Comparison of ENCODE assay signal across 20 cellular contexts in genomic region chr14:63006515-63006914, GRCh38. TPM values are rescaled to one million over a fixed set of nuclear protein-coding genes. Genes with fewer than 3 reads are reported as not detected.
"Had no signal": no experiment of that assay in that cellular context is flagged by ENCODE, and none has a peak within 500 bp of the region (broad histone marks: within the 10 kb centered on the region; RNA-seq: fewer than 3 reads in every experiment).

No MANE protein-coding gene starts in this region.

- H3K27me3 ChIP-seq: sigmoid colon, spleen, upper lobe of left lung had no signal

- H3K4me1 ChIP-seq: parathyroid adenoma, sigmoid colon, spleen, upper lobe of left lung had no signal

- H3K4me3 ChIP-seq: sigmoid colon, spleen, upper lobe of left lung had no signal

- H3K27ac ChIP-seq: parathyroid adenoma, sigmoid colon, spleen, upper lobe of left lung, WERI-Rb-1 had no signal

- H3K9me3 ChIP-seq: sigmoid colon, spleen, upper lobe of left lung had no signal

- H3K36me3 ChIP-seq: sigmoid colon, spleen, upper lobe of left lung, WERI-Rb-1 had no signal

- DNase-seq: activated CD4-positive, alpha-beta T cell treated with anti-CD3 and anti-CD28 coated beads for 4 hours; activated CD8-positive, alpha-beta memory T cell treated with anti-CD3 and anti-CD28 coated beads, Interleukin-2, amount 50 U/mL, for 48 hours; activated CD8-positive, alpha-beta T cell treated with anti-CD3 and anti-CD28 coated beads, Interleukin-2, amount 10 ng/mL, durations not matched to agents 7 days and 5 days; activated naive CD4-positive, alpha-beta T cell; aorta; cerebellar nuclear complex; effector CD8-positive, alpha-beta T cell; foreskin fibroblast; left ventricle myocardium superior; mesenchymal stem cell; naive thymus-derived CD8-positive, alpha-beta T cell; sigmoid colon; spleen; stimulated activated naive CD8-positive, alpha-beta T cell treated with anti-CD3 and anti-CD28 coated beads, Interleukin-15, amount 100 ng/mL, for 72 hours; upper lobe of left lung; WERI-Rb-1 had no signal

- ATAC-seq: activated CD8-positive, alpha-beta T cell treated with anti-CD3 and anti-CD28 coated beads, Interleukin-2, amount 10 ng/mL, durations not matched to agents 7 days and 5 days; left ventricle myocardium superior; naive thymus-derived CD8-positive, alpha-beta T cell; stimulated activated naive CD8-positive, alpha-beta T cell treated with anti-CD3 and anti-CD28 coated beads, Interleukin-15, amount 100 ng/mL, for 72 hours had no signal

RNA-seq across cellular contexts. Expression of gene KCNH5, which starts 38.7 kb away (rescaled TPM):
- total RNA-seq: activated CD8-positive, alpha-beta T cell treated with anti-CD3 and anti-CD28 coated beads, Interleukin-2, amount 10 ng/mL, durations not matched to agents 7 days and 5 days; activated T-helper 1 cell treated with anti-CD3 and anti-CD28 coated beads, Interleukin-12 subunit alpha, Interleukin-12 subunit beta, Interleukin-2, Interleukin-4 antibody, amounts not matched to agents 30 ng/mL and 10 ng/mL and 1 ng/mL, durations not matched to agents 14 hours and 24 hours and 36 hours; aorta; endothelial cell of umbilical vein; kidney epithelial cell; naive thymus-derived CD8-positive, alpha-beta T cell had no signal
